ENCODE assay signal across 8 cellular contexts in genomic region chr16:53504665-53505064, GRCh38. TPM values are rescaled to one million over a fixed set of nuclear protein-coding genes. Genes with fewer than 3 reads are reported as not detected.
DNase-seq lines count a peak whose midpoint lies in the region; ATAC-seq, FAIRE-seq and TF ChIP-seq lines count a peak whose summit lies in the region.
"Had no signal": no experiment of that assay in that cellular context is flagged by ENCODE, and none has a peak within 500 bp of the region (broad histone marks: within the 10 kb centered on the region; RNA-seq: fewer than 3 reads in every experiment).

No MANE protein-coding gene starts in this region.

- H3K27me3 Mint-ChIP-seq in activated naive CD8-positive, alpha-beta T cell treated with anti-CD3 and anti-CD28 coated beads for 36 hours: no peaks in the 10 kb centered on the region

- H2AFZ ChIP-seq in Loucy (ENCODE audit: low read length): no peak overlapping the region

- peak overlapping the region; percentile 88 for H3K4me3 Mint-ChIP-seq in activated naive CD8-positive, alpha-beta T cell treated with anti-CD3 and anti-CD28 coated beads for 36 hours

- no peaks in the 10 kb centered on the region for H3F3A ChIP-seq in Loucy (ENCODE audit: low read depth)

- H3K4me3 ChIP-seq in Loucy (ENCODE audit: low read length, poor library complexity, severe bottlenecking) (peak overlapping the region; percentile 77), kidney (ENCODE audit: low read length in 2 of 2) (peak overlapping the region in 1 of 2 donors; percentile 65), subcutaneous abdominal adipose tissue (ENCODE audit: low read depth in 1 of 5, low read length in 5 of 5) (peak overlapping the region; percentile 22 to 76 (median 67))

- H3K79me2 ChIP-seq in Loucy (ENCODE audit: insufficient read depth, low read length): peaks cover 5% of the 10 kb centered on the region; the same call in 1 of the 2 replicates

- H3K4me1 ChIP-seq in Loucy (ENCODE audit: insufficient read depth, low read length, poor library complexity, severe bottlenecking) (peaks cover 19% of the 10 kb centered on the region), kidney (ENCODE audit: control insufficient read depth in 1 of 2, insufficient read depth in 1 of 2, low read depth in 1 of 2, low read length in 2 of 2) (peaks cover 24 to 27% of the 10 kb centered on the region in 2 donors), subcutaneous abdominal adipose tissue (ENCODE audit: control insufficient read depth in 5 of 5, insufficient read depth in 5 of 5, low read length in 5 of 5) (peaks cover 12 to 52% (median 40%) of the 10 kb centered on the region in 5 donors)

- H4K20me1 ChIP-seq in Loucy (ENCODE audit: insufficient read depth, low read length, poor library complexity, severe bottlenecking): peaks cover 3% of the 10 kb centered on the region

- intact Hi-C loops in kidney (cut with DNase I): no loop called here

- H3K27me3 ChIP-seq in Loucy (ENCODE audit: insufficient read depth, low read length, poor library complexity, severe bottlenecking) (no peaks in the 10 kb centered on the region), subcutaneous abdominal adipose tissue (ENCODE audit: control insufficient read depth in 5 of 5, insufficient read depth in 4 of 5, low read length in 5 of 5) (no peaks in the 10 kb centered on the region)

- H3K36me3 ChIP-seq in Loucy (ENCODE audit: insufficient read depth, low read length) (no peaks in the 10 kb centered on the region), kidney (ENCODE audit: control insufficient read depth in 1 of 2, insufficient read depth in 2 of 2, low read length in 2 of 2) (no peaks in the 10 kb centered on the region), subcutaneous abdominal adipose tissue (ENCODE audit: control insufficient read depth in 5 of 5, insufficient read depth in 5 of 5, low read length in 5 of 5) (no peaks in the 10 kb centered on the region)

- H3K36me3 Mint-ChIP-seq in activated naive CD8-positive, alpha-beta T cell treated with anti-CD3 and anti-CD28 coated beads for 36 hours: peaks cover 10% of the 10 kb centered on the region

- peak overlapping the region; percentile 95 to 96 for H3K27ac ChIP-seq in kidney (ENCODE audit: low read depth in 2 of 2, low read length in 2 of 2)
- H3K27ac ChIP-seq in subcutaneous abdominal adipose tissue (ENCODE audit: low read depth, low read length): peak overlapping the region; percentile 93

- TF ChIP-seq POLR2A in GM18505 (IDR thresholded peaks at IDR 0.05; ENCODE audit: borderline replicate concordance, extremely low read depth, insufficient read depth, insufficient read length): no peak

- no peaks in the 10 kb centered on the region for H3K9me3 ChIP-seq in Loucy (ENCODE audit: insufficient read depth, low read depth, low read length)
- no peaks in the 10 kb centered on the region for H3K9me3 ChIP-seq in kidney (ENCODE audit: control insufficient read depth in 1 of 2, low read length in 2 of 2)
- H3K9me3 ChIP-seq in subcutaneous abdominal adipose tissue (ENCODE audit: control insufficient read depth in 5 of 5, low read length in 5 of 5): no peaks in the 10 kb centered on the region

- H3K9me3 Mint-ChIP-seq in activated naive CD8-positive, alpha-beta T cell treated with anti-CD3 and anti-CD28 coated beads for 36 hours: no peaks in the 10 kb centered on the region

- H3K9ac ChIP-seq in Loucy (ENCODE audit: low read depth, low read length, poor library complexity, severe bottlenecking): peak overlapping the region; percentile 69
- H3K9ac ChIP-seq in kidney (ENCODE audit: low read length in 2 of 2): peak overlapping the region in 1 of 2 donors; percentile 76
- H3K9ac ChIP-seq in subcutaneous abdominal adipose tissue (ENCODE audit: low read length in 5 of 5): peak overlapping the region in 3 of 5 donors; percentile 9 to 74 (median 71)

- peak overlapping the region; percentile 90 for H3K27ac Mint-ChIP-seq in activated naive CD8-positive, alpha-beta T cell treated with anti-CD3 and anti-CD28 coated beads for 36 hours

- ATAC-seq in GM18505 (IDR thresholded peaks at IDR 0.05; ENCODE audit: unreplicated experiment) (no peak), GM18909 (IDR thresholded peaks at IDR 0.05; ENCODE audit: poor library complexity, unreplicated experiment) (no peak)

- no peak for FAIRE-seq in kidney (lab: Jason Lieb, UNC)

- no peaks in the 10 kb centered on the region for H3K9me2 ChIP-seq in Loucy (replicated peaks; ENCODE audit: low read depth, low read length)

- no peak for TF ChIP-seq CTCF in Loucy (conservative IDR thresholded peaks at IDR 0.05; ENCODE audit: low read length)
- no peak for TF ChIP-seq CTCF in kidney (IDR thresholded peaks at IDR 0.05; ENCODE audit: borderline replicate concordance, extremely low read depth, insufficient read depth)

- H3K4me1 Mint-ChIP-seq in activated naive CD8-positive, alpha-beta T cell treated with anti-CD3 and anti-CD28 coated beads for 36 hours: peaks cover 40% of the 10 kb centered on the region

- DNase-seq in activated naive CD8-positive, alpha-beta T cell treated with anti-CD3 and anti-CD28 coated beads for 36 hours: no peak
- DNase-seq in kidney: no peak
- no peak for DNase-seq in AG08395 (ENCODE audit: low spot score)
- DNase-seq: NCI-H526 had no signal

- H3K4me2 ChIP-seq in Loucy (ENCODE audit: low read depth, low read length, poor library complexity, severe bottlenecking): peak overlapping the region; percentile 85

RNA-seq across cellular contexts. Expression of gene AKTIP, which starts 1.7 kb away (rescaled TPM):
- 10 to 100 TPM; 26.6 to 27.1 TPM for total RNA-seq in activated naive CD8-positive, alpha-beta T cell treated with anti-CD3 and anti-CD28 coated beads for 36 hours
- total RNA-seq in kidney: 44.5 TPM
- 52.0 TPM for polyA plus RNA-seq in kidney (ENCODE audit: insufficient read depth, low read depth, low replicate concordance)
